14 cellular contexts compared by ENCODE assay signal in the genomic region with DNA sequence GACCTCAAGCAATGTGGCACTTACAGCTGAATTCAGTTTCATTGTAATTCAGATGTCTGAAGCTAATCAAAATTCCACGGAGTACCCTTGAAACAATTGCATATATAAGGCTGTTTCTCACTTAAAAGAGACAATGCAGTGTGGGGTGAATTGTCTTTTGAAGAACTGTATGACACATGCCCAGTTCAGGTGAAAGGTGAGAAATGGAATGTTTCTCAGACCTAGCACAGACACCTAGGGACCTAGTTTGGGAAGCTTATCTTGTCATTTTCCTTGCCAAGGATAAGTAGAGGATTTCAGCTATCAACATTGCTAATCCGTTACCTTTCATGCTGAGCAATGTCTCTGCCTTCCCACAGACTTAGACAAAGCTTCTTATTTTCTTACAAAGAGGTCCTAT. TPM values are rescaled to one million over a fixed set of nuclear protein-coding genes. Genes with fewer than 3 reads are reported as not detected.
DNase-seq lines count a peak whose midpoint lies in the region; ATAC-seq and TF ChIP-seq lines count a peak whose summit lies in the region.
"Had no signal": no experiment of that assay in that cellular context is flagged by ENCODE, and none has a peak within 500 bp of the region (broad histone marks: within the 10 kb centered on the region; RNA-seq: fewer than 3 reads in every experiment).

No MANE protein-coding gene starts in this region.

- peaks cover 54% of the 10 kb centered on the region for H3K36me3 Mint-ChIP-seq in activated CD8-positive, alpha-beta memory T cell treated with anti-CD3 and anti-CD28 coated beads, Interleukin-2, amount 10 ng/mL, durations not matched to agents 7 days and 5 days
- peaks cover 25 to 37% of the 10 kb centered on the region in 2 donors for H3K36me3 Mint-ChIP-seq in stimulated activated naive B cell treated with anti-CD40 and anti-IgM and Interleukin-4, amounts not matched to agents 10 μg/mL and 1 μg/mL and 100 μg/mL, for 72 hours
- peaks cover 3% of the 10 kb centered on the region for H3K36me3 Mint-ChIP-seq in progenitor cell of endocrine pancreas (ENCODE audit: insufficient read depth)

- CTCF ChIA-PET in activated CD8-positive, alpha-beta memory T cell treated with anti-CD3 and anti-CD28 coated beads, Interleukin-2, amount 10 ng/mL, durations not matched to agents 7 days and 5 days (lab: Charles Lee): interaction anchor here (1.0 to 1.4 kb wide), 2 partner anchors 13 to 121 kb away, joined by 3 read pairs; no protein-coding TSS in a partner anchor

- no peaks in the 10 kb centered on the region for H3K9me3 Mint-ChIP-seq in activated CD8-positive, alpha-beta memory T cell treated with anti-CD3 and anti-CD28 coated beads, Interleukin-2, amount 10 ng/mL, durations not matched to agents 7 days and 5 days (ENCODE audit: low read depth)
- no peaks in the 10 kb centered on the region for H3K9me3 Mint-ChIP-seq in stimulated activated naive B cell treated with anti-CD40 and anti-IgM and Interleukin-4, amounts not matched to agents 10 μg/mL and 1 μg/mL and 100 μg/mL, for 72 hours
- H3K9me3 Mint-ChIP-seq in progenitor cell of endocrine pancreas (ENCODE audit: low read depth): no peaks in the 10 kb centered on the region

- H3K4me3 Mint-ChIP-seq in activated CD8-positive, alpha-beta memory T cell treated with anti-CD3 and anti-CD28 coated beads, Interleukin-2, amount 10 ng/mL, durations not matched to agents 7 days and 5 days: no peak overlapping the region
- H3K4me3 Mint-ChIP-seq in stimulated activated naive B cell treated with anti-CD40 and anti-IgM and Interleukin-4, amounts not matched to agents 10 μg/mL and 1 μg/mL and 100 μg/mL, for 72 hours: no peak overlapping the region
- no peak overlapping the region for H3K4me3 Mint-ChIP-seq in progenitor cell of endocrine pancreas (ENCODE audit: low read depth)

- DNase-seq in activated CD8-positive, alpha-beta memory T cell treated with anti-CD3 and anti-CD28 coated beads, Interleukin-2, amount 10 ng/mL, durations not matched to agents 7 days and 5 days: no peak
- DNase-seq in activated CD8-positive, alpha-beta memory T cell treated with anti-CD3 and anti-CD28 coated beads, Interleukin-2, amount 50 U/mL, for 4 hours: no peak
- DNase-seq in RWPE2 (ENCODE audit: low spot score) (no peak), iPS DF 19.7 (ENCODE audit: low read depth, low spot score) (peak; percentile 20), progenitor cell of endocrine pancreas (ENCODE audit: low spot score, unreplicated experiment) (no peak), SHP77 (lab: John Stamatoyannopoulos, UW) (no peak), midbrain (lab: John Stamatoyannopoulos, UW) (no peak)
- DNase-seq in stimulated activated naive B cell treated with anti-CD40 and anti-IgM and Interleukin-4, amounts not matched to agents 10 μg/mL and 1 μg/mL and 100 μg/mL, for 72 hours: no peak
- DNase-seq: activated gamma-delta T cell, DMS79, foreskin fibroblast, NCI-H345, posterior cingulate gyrus, SHP77 treated with DMSO at 0.1 percent for 48 hours had no signal

- H3K4me3 ChIP-seq in RWPE2 (ENCODE audit: severe bottlenecking): no peak overlapping the region

- TF ChIP-seq CTCF in RWPE2 (IDR thresholded peaks at IDR 0.05; ENCODE audit: poor library complexity, severe bottlenecking) (no peak), progenitor cell of endocrine pancreas (IDR thresholded peaks at IDR 0.05; ENCODE audit: unreplicated experiment) (no peak)

- peaks cover 35% of the 10 kb centered on the region for H3K4me1 ChIP-seq in RWPE2 (ENCODE audit: insufficient read depth, poor library complexity, severe bottlenecking)

- no peaks in the 10 kb centered on the region for H3K27me3 Mint-ChIP-seq in activated CD8-positive, alpha-beta memory T cell treated with anti-CD3 and anti-CD28 coated beads, Interleukin-2, amount 10 ng/mL, durations not matched to agents 7 days and 5 days
- no peaks in the 10 kb centered on the region for H3K27me3 Mint-ChIP-seq in stimulated activated naive B cell treated with anti-CD40 and anti-IgM and Interleukin-4, amounts not matched to agents 10 μg/mL and 1 μg/mL and 100 μg/mL, for 72 hours
- no peaks in the 10 kb centered on the region for H3K27me3 Mint-ChIP-seq in progenitor cell of endocrine pancreas

- peaks cover 34% of the 10 kb centered on the region for H3K36me3 ChIP-seq in RWPE2 (ENCODE audit: low read depth)

- no peaks in the 10 kb centered on the region for H3K27me3 ChIP-seq in RWPE2 (ENCODE audit: insufficient read depth, poor library complexity, severe bottlenecking)

- H3K9me3 ChIP-seq in RWPE2 (ENCODE audit: severe bottlenecking): no peaks in the 10 kb centered on the region

- H3K4me1 Mint-ChIP-seq in activated CD8-positive, alpha-beta memory T cell treated with anti-CD3 and anti-CD28 coated beads, Interleukin-2, amount 10 ng/mL, durations not matched to agents 7 days and 5 days: peaks cover 79% of the 10 kb centered on the region
- peaks cover 20 to 33% of the 10 kb centered on the region in 2 donors for H3K4me1 Mint-ChIP-seq in stimulated activated naive B cell treated with anti-CD40 and anti-IgM and Interleukin-4, amounts not matched to agents 10 μg/mL and 1 μg/mL and 100 μg/mL, for 72 hours
- peaks cover 41% of the 10 kb centered on the region for H3K4me1 Mint-ChIP-seq in progenitor cell of endocrine pancreas (ENCODE audit: low read depth)

- H3K27ac Mint-ChIP-seq in activated CD8-positive, alpha-beta memory T cell treated with anti-CD3 and anti-CD28 coated beads, Interleukin-2, amount 10 ng/mL, durations not matched to agents 7 days and 5 days: peak overlapping the region; percentile 15
- H3K27ac Mint-ChIP-seq in stimulated activated naive B cell treated with anti-CD40 and anti-IgM and Interleukin-4, amounts not matched to agents 10 μg/mL and 1 μg/mL and 100 μg/mL, for 72 hours: peak overlapping the region; percentile 9
- H3K27ac Mint-ChIP-seq in progenitor cell of endocrine pancreas: no peak overlapping the region

- ATAC-seq in activated CD8-positive, alpha-beta memory T cell treated with anti-CD3 and anti-CD28 coated beads, Interleukin-2, amount 10 ng/mL, durations not matched to agents 7 days and 5 days: no peak
- no peak for ATAC-seq in RWPE2 (ENCODE audit: low read depth)
- no peak for ATAC-seq in stimulated activated naive B cell treated with anti-CD40 and anti-IgM and Interleukin-4, amounts not matched to agents 10 μg/mL and 1 μg/mL and 100 μg/mL, for 72 hours (replicated peaks)

- peak overlapping the region; percentile 9 for H3K27ac ChIP-seq in RWPE2 (ENCODE audit: poor library complexity, severe bottlenecking)

RNA-seq across cellular contexts. Expression of gene MBNL1, which starts 36.3 kb away (rescaled TPM):
- total RNA-seq in activated CD8-positive, alpha-beta memory T cell treated with anti-CD3 and anti-CD28 coated beads, Interleukin-2, amount 10 ng/mL, durations not matched to agents 7 days and 5 days: 100 to 1,000 TPM; 370 to 398 TPM
- total RNA-seq in progenitor cell of endocrine pancreas: 29.4 and 38.1 TPM in 2 replicates
